In the genomic region with DNA sequence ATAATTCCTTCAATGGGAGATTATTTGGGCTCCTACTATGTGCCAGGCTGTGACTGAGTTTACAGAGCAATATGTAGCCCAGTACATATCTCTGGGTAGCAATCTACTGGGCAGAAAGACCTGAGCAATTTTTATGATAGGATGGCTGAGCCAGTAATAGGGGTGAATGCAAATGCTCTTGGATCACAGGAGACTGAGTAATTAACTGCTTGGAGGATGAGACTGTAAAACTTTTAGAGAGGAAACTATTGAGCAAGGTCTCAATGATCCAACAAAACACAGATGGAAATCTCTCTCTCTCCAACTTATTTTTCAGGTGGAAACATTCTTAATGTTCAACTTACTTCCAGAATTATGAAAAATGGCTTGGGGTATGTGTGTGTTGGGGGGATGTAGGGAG, we compare ENCODE assay signal across 21 cellular contexts.
DNase-seq lines count a peak whose midpoint lies in the region; ATAC-seq and TF ChIP-seq lines count a peak whose summit lies in the region.
"Had no signal": no experiment of that assay in that cellular context is flagged by ENCODE, and none has a peak within 500 bp of the region (broad histone marks: within the 10 kb centered on the region; RNA-seq: fewer than 3 reads in every experiment).

No MANE protein-coding gene starts in this region.

- TF ChIP-seq POLR2A in breast epithelium (IDR thresholded peaks at IDR 0.05): no peak

- DNase-seq in Right ventricle myocardium superior (no peak), right cardiac atrium (no peak), amniotic epithelial cell (ENCODE audit: low read depth) (peak; percentile 66), mesenchymal stem cell (peak; percentile 36), Calu3 (no peak), breast epithelium (ENCODE audit: low spot score in 2 of 2) (no peak), endodermal cell (no peak)
- DNase-seq in activated CD8-positive, alpha-beta memory T cell treated with anti-CD3 and anti-CD28 coated beads, Interleukin-2, amount 50 U/mL, for 48 hours: no peak
- DNase-seq: BE2C; CD4-positive, CD25-positive, alpha-beta regulatory T cell; COR-L47; GF-D8; NCI-H1417 treated with DMSO at 0.1 percent for 48 hours; NCI-H187 treated with DMSO at 0.1 percent for 48 hours; NCI-H2227 treated with DMSO at 0.1 percent for 48 hours; NCI-H524; SHP77 treated with DMSO at 0.1 percent for 48 hours had no signal

- H3K27ac Mint-ChIP-seq in Calu3 (ENCODE audit: unreplicated experiment): no peak overlapping the region
- no peak overlapping the region for H3K27ac Mint-ChIP-seq in endodermal cell
- H3K27ac Mint-ChIP-seq: CD4-positive, CD25-positive, alpha-beta regulatory T cell; GM23338 had no signal

- no TSS peak for BruUV-seq in Calu3 (replicated peaks; lab: Mats Ljungman, UMichigan)

- no peak overlapping the region for H2AFZ ChIP-seq in mesenchymal stem cell (ENCODE audit: low read depth, low read length)
- H2AFZ ChIP-seq: GM23338 had no signal

- CTCF ChIA-PET in Calu3 (lab: Charles Lee): no interaction called here

- H2BK5ac ChIP-seq in mesenchymal stem cell (ENCODE audit: low read depth, low read length, poor library complexity, severe bottlenecking): no peak overlapping the region

- H3K79me1 ChIP-seq in mesenchymal stem cell (replicated peaks; ENCODE audit: low read length, poor library complexity, severe bottlenecking): no peaks in the 10 kb centered on the region

- no peak overlapping the region for H4K91ac ChIP-seq in mesenchymal stem cell (ENCODE audit: low read length)

- no peak overlapping the region for H3K4me2 ChIP-seq in mesenchymal stem cell (ENCODE audit: low read length, poor library complexity, severe bottlenecking)
- H3K4me2 ChIP-seq: GM23338, KMS-11 had no signal

- H3K27me3 ChIP-seq in right cardiac atrium (ENCODE audit: control insufficient read depth, insufficient read depth) (no peaks in the 10 kb centered on the region), mesenchymal stem cell (ENCODE audit: control insufficient read depth in 1 of 2, insufficient read depth in 1 of 2, low read length in 2 of 2) (no peaks in the 10 kb centered on the region), breast epithelium (no peaks in the 10 kb centered on the region), endodermal cell (ENCODE audit: control insufficient read depth, insufficient read depth, low read length, poor library complexity, severe bottlenecking) (no peaks in the 10 kb centered on the region)
- H3K27me3 ChIP-seq: BE2C had no signal

- no peaks in the 10 kb centered on the region for H3K27me3 Mint-ChIP-seq in Calu3 (ENCODE audit: unreplicated experiment)
- no peaks in the 10 kb centered on the region for H3K27me3 Mint-ChIP-seq in endodermal cell (ENCODE audit: insufficient read depth)
- H3K27me3 Mint-ChIP-seq: CD4-positive, CD25-positive, alpha-beta regulatory T cell had no signal

- TF ChIP-seq CTCF in Calu3 (IDR thresholded peaks at IDR 0.05; ENCODE audit: unreplicated experiment): no peak
- no peak for TF ChIP-seq CTCF in breast epithelium (IDR thresholded peaks at IDR 0.05)
- no peak for TF ChIP-seq CTCF in endodermal cell (conservative IDR thresholded peaks at IDR 0.05)

- no peak overlapping the region for H3K4me3 Mint-ChIP-seq in Calu3 (ENCODE audit: low read depth, unreplicated experiment)
- no peak overlapping the region for H3K4me3 Mint-ChIP-seq in endodermal cell
- H3K4me3 Mint-ChIP-seq: CD4-positive, CD25-positive, alpha-beta regulatory T cell; GM23338 had no signal

- intact Hi-C loops in Right ventricle myocardium superior (cut with DNase I): no loop called here
- intact Hi-C loops in right cardiac atrium (cut with DNase I): no loop called here
- intact Hi-C loops in Calu3 (cut with micrococcal nuclease; ENCODE audit: unreplicated experiment): no loop called here
- intact Hi-C loops in breast epithelium (cut with DNase I; ENCODE audit: low total_unique reads): no loop called here

- H3K4me1 Mint-ChIP-seq in Calu3 (ENCODE audit: low read depth, unreplicated experiment) (peaks cover 6% of the 10 kb centered on the region), endodermal cell (no peaks in the 10 kb centered on the region)

- no peak overlapping the region for H3K18ac ChIP-seq in mesenchymal stem cell (ENCODE audit: low read depth in 1 of 2, low read length in 2 of 2)

- H3K4me3 ChIP-seq in right cardiac atrium (ENCODE audit: low read length) (no peak overlapping the region), mesenchymal stem cell (ENCODE audit: insufficient read depth in 1 of 2, low read depth in 1 of 2, low read length in 2 of 2) (peak overlapping the region in 1 of 2 experiments; percentile 73), breast epithelium (no peak overlapping the region), endodermal cell (ENCODE audit: low read length) (no peak overlapping the region)
- H3K4me3 ChIP-seq: GM12878, GM23338 had no signal

- H2BK120ac ChIP-seq in mesenchymal stem cell (ENCODE audit: low read depth, low read length): no peak overlapping the region

- H3K36me3 ChIP-seq in mesenchymal stem cell (ENCODE audit: control insufficient read depth in 1 of 2, insufficient read depth in 2 of 2, low read depth in 1 of 2, low read length in 2 of 2) (no peaks in the 10 kb centered on the region), breast epithelium (no peaks in the 10 kb centered on the region), endodermal cell (ENCODE audit: control insufficient read depth, insufficient read depth, low read length) (no peaks in the 10 kb centered on the region)
- H3K36me3 ChIP-seq: BE2C had no signal

- no peak overlapping the region for H3K4ac ChIP-seq in mesenchymal stem cell (ENCODE audit: low read depth in 1 of 2, low read length in 2 of 2)

- no peak overlapping the region for H3K14ac ChIP-seq in mesenchymal stem cell (ENCODE audit: low read length in 2 of 2)

- no peak overlapping the region for H3K27ac ChIP-seq in right cardiac atrium (ENCODE audit: low read length)
- H3K27ac ChIP-seq in mesenchymal stem cell (ENCODE audit: low read length, poor library complexity, severe bottlenecking): no peak overlapping the region
- no peak overlapping the region for H3K27ac ChIP-seq in breast epithelium
- H3K27ac ChIP-seq in endodermal cell (ENCODE audit: low read depth, low read length): no peak overlapping the region
- H3K27ac ChIP-seq: 22Rv1, KMS-11 had no signal

- H3K9ac ChIP-seq in mesenchymal stem cell (ENCODE audit: low read length) (peak overlapping the region; percentile 86), endodermal cell (ENCODE audit: extremely low read depth, low read length, poor library complexity, severe bottlenecking) (no peak overlapping the region)
- H3K9ac ChIP-seq: KMS-11 had no signal

- ATAC-seq in Right ventricle myocardium superior (ENCODE audit: poor library complexity): peak; percentile 21
- ATAC-seq in right cardiac atrium: no peak
- ATAC-seq: GM12878, GM23338 had no signal

- H2AK5ac ChIP-seq in mesenchymal stem cell (ENCODE audit: low read length, severe bottlenecking): no peak overlapping the region

- H3K4me1 ChIP-seq in right cardiac atrium (ENCODE audit: control insufficient read depth, insufficient read depth, low read length): peaks cover 3% of the 10 kb centered on the region
- H3K4me1 ChIP-seq in mesenchymal stem cell (ENCODE audit: control insufficient read depth, insufficient read depth, low read depth, low read length): no peaks in the 10 kb centered on the region
- H3K4me1 ChIP-seq in breast epithelium: no peaks in the 10 kb centered on the region
- no peaks in the 10 kb centered on the region for H3K4me1 ChIP-seq in endodermal cell (ENCODE audit: control insufficient read depth, insufficient read depth, low read length)
- H3K4me1 ChIP-seq: BE2C had no signal

- H3K9me3 Mint-ChIP-seq in Calu3 (ENCODE audit: low read depth, unreplicated experiment) (no peaks in the 10 kb centered on the region), endodermal cell (no peaks in the 10 kb centered on the region)
- H3K9me3 Mint-ChIP-seq: GM23338 had no signal

- no peak overlapping the region for H2BK12ac ChIP-seq in mesenchymal stem cell (ENCODE audit: low read length in 2 of 2)

- no peak overlapping the region for H4K8ac ChIP-seq in mesenchymal stem cell (ENCODE audit: low read length)

- no peaks in the 10 kb centered on the region for H3K36me3 Mint-ChIP-seq in Calu3 (ENCODE audit: insufficient read depth, unreplicated experiment)
- H3K36me3 Mint-ChIP-seq in endodermal cell (ENCODE audit: low read depth): no peaks in the 10 kb centered on the region
- H3K36me3 Mint-ChIP-seq: CD4-positive, CD25-positive, alpha-beta regulatory T cell had no signal

- H2BK15ac ChIP-seq in mesenchymal stem cell (ENCODE audit: low read depth, poor library complexity, severe bottlenecking): no peak overlapping the region

- H3K23ac ChIP-seq in mesenchymal stem cell (ENCODE audit: low read length in 2 of 2): no peak overlapping the region

- no peaks in the 10 kb centered on the region for H3K9me3 ChIP-seq in right cardiac atrium (ENCODE audit: control insufficient read depth, low read length)
- H3K9me3 ChIP-seq in mesenchymal stem cell (ENCODE audit: control insufficient read depth, low read length): no peaks in the 10 kb centered on the region
- peaks cover 0 to 4% of the 10 kb centered on the region in 2 donors for H3K9me3 ChIP-seq in breast epithelium
- no peaks in the 10 kb centered on the region for H3K9me3 ChIP-seq in endodermal cell (ENCODE audit: control insufficient read depth, low read length)
- H3K9me3 ChIP-seq: BE2C had no signal

Comparison
In these comparisons a context has a peak if more than half of its experiments do, and no peak if none do; other contexts are left out.
1. DNase-seq: peak in amniotic epithelial cell (single experiment) and mesenchymal stem cell (single experiment); none in Right ventricle myocardium superior (single experiment), right cardiac atrium (0 of 3), Calu3 (single experiment), breast epithelium (0 of 2), activated CD8-positive, alpha-beta memory T cell treated with anti-CD3 and anti-CD28 coated beads, Interleukin-2, amount 50 U/mL, for 48 hours (single experiment) and endodermal cell (single experiment).